Comparison of ENCODE assay signal across 10 cellular contexts in the genomic region with DNA sequence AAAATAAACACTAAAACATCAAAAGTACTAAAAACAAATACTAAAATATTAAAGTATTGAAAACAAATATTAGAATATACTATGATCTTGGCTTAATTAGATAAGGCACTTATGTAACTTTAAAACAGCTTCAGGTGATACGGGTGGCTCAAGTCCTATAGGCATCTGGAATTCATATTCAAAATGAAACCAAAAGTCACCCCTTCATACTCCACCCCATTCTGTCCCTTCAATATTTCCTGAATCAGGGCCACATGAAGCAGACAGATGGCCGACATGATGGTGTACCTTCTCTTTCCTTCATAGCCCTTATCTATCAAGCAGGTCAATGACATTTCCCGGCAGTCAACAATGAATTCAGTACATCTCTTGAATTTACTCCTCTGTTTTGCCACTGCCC.
"Had no signal": no experiment of that assay in that cellular context is flagged by ENCODE, and none has a peak within 500 bp of the region (broad histone marks: within the 10 kb centered on the region; RNA-seq: fewer than 3 reads in every experiment).

No MANE protein-coding gene starts in this region.

- H3K27ac Mint-ChIP-seq: GM23338, H9, IgD-negative memory B cell had no signal

- H3K4me3 ChIP-seq: GM23338 had no signal

- H3K9ac ChIP-seq: KMS-11 had no signal

- H3K4me3 Mint-ChIP-seq: GM23338, H9, IgD-negative memory B cell had no signal

- H3K27ac ChIP-seq: HL-60, KMS-11 had no signal

- H3K9me3 Mint-ChIP-seq: GM23338 had no signal

- H2AFZ ChIP-seq: GM23338 had no signal

- H3K4me2 ChIP-seq: GM23338, KMS-11 had no signal

- ATAC-seq: GM23338, HepG2 had no signal

- H3K4me1 Mint-ChIP-seq: GM23338, H9, IgD-negative memory B cell had no signal

- FAIRE-seq: H1, H54, HepG2 had no signal

- H3K36me3 Mint-ChIP-seq: IgD-negative memory B cell had no signal

- DNase-seq: H9, HCEC 1CT, KBM-7 had no signal

- H3K27me3 Mint-ChIP-seq: IgD-negative memory B cell had no signal
